In genomic region chr19:38266981-38267597, GRCh38 we compare ENCODE assay signal across 1 cellular context.
TF ChIP-seq lines count a peak whose summit lies in the region.

No MANE protein-coding gene starts in this region.

TF ChIP-seq in H1, 55 proteins besides CTCF, POLR2A, EP300 and RAD21:
- no peak for TF ChIP-seq KDM5A (IDR thresholded peaks at IDR 0.05; ENCODE audit: low read length)
- TF ChIP-seq MAFK (IDR thresholded peaks at IDR 0.05; ENCODE audit: low read depth, low read length), result no peak
- TF ChIP-seq JUN (IDR thresholded peaks at IDR 0.05; ENCODE audit: low read depth, low read length), result no peak
- no peak for TF ChIP-seq KDM4A (IDR thresholded peaks at IDR 0.05; ENCODE audit: low read depth, low read length, severe bottlenecking)
- no peak for TF ChIP-seq CBX8 (IDR thresholded peaks at IDR 0.05; ENCODE audit: borderline replicate concordance, low read depth, low read length)
- no peak for TF ChIP-seq YY1 (IDR thresholded peaks at IDR 0.05; ENCODE audit: low read depth, low read length)
- no peak for TF ChIP-seq RNF2 (IDR thresholded peaks at IDR 0.05; ENCODE audit: borderline replicate concordance, low read depth, low read length, missing control alignments, poor library complexity, severe bottlenecking)
- no peak for TF ChIP-seq FOSL1 (IDR thresholded peaks at IDR 0.05; ENCODE audit: insufficient read depth, low read depth, low read length)
- TF ChIP-seq SAP30 (IDR thresholded peaks at IDR 0.05; ENCODE audit: insufficient read depth, insufficient replicate concordance, low read length), result no peak
- no peak for TF ChIP-seq EGR1 (IDR thresholded peaks at IDR 0.05; ENCODE audit: borderline replicate concordance, low read depth, low read length)
- TF ChIP-seq RXRA (IDR thresholded peaks at IDR 0.05; ENCODE audit: insufficient read depth, low read depth, low read length), result no peak
- no peak for TF ChIP-seq SIN3A (conservative IDR thresholded peaks at IDR 0.05 in 1 of 2, IDR thresholded peaks at IDR 0.05 in 1 of 2; ENCODE audit: low read depth in 1 of 2, low read length in 2 of 2)
- TF ChIP-seq ATF3 (IDR thresholded peaks at IDR 0.05; ENCODE audit: insufficient read depth, low read depth, low read length), result no peak
- TF ChIP-seq ZNF274 (IDR thresholded peaks at IDR 0.05; ENCODE audit: borderline replicate concordance, extremely low read depth, low read length), result no peak
- no peak for TF ChIP-seq TCF12 (IDR thresholded peaks at IDR 0.05; ENCODE audit: low read depth, low read length)
- no peak for TF ChIP-seq SUZ12 (IDR thresholded peaks at IDR 0.05; ENCODE audit: low read length)
